Comparison of ENCODE assay signal across 1 cellular context in the genomic region with DNA sequence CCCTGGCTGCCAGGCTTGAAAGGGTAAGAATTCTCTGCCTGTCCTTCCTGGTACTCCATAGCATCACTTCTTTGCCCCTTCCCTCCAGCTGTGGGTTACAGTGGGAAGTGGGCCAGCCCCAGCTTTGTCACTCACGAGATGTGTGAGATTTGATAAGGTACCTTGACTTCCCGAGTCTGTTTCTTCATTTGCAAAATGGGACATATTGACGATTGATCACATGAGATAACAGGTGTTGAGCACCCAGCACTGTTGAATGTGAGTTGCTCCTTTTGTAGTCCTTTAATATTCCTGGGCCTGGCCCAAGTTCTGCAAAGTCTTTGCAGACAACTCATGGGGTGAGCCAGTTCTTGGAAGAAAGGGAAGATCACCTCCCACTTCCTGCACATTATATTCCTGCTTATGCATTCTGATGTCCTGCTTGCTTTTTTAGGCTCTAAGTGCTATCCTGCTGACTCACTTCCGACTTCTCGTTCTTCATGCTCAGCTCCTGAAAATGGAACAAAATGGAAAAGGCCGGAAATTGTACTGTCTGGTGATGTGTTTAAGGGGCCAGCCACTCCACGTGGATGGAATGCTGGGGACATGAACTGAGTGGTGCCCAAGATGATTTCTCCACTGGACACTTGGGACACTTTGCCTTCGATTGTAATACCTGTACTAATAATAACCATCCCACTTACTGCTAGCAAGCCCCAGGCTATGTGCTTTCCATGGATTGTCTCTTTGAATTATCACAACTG.
A peak's percentile ranks its signal among the peaks of the same experiment; 100 is the strongest.
TF ChIP-seq lines count a peak whose summit lies in the region.

No MANE protein-coding gene starts in this region.

TF ChIP-seq in K562, 482 proteins besides CTCF, POLR2A, EP300 and RAD21 (continued from another document and continues in another):
- TF ChIP-seq BHLHE40 (IDR thresholded peaks at IDR 0.05; ENCODE audit: low read length) (no peak; the same call in 1 of the 2 replicates), POLR2H (tag; IDR thresholded peaks at IDR 0.05; ENCODE audit: low read depth) (peak; percentile 62; the same call in 1 of the 2 replicates), ZNF274 (IDR thresholded peaks at IDR 0.05; ENCODE audit: borderline replicate concordance, low read depth, low read length) (no peak), NR1H2 (CRISPR knock-in tag; IDR thresholded peaks at IDR 0.05) (no peak), NONO (IDR thresholded peaks at IDR 0.05; ENCODE audit: low read depth in 2 of 2, low read length in 1 of 2) (no peak; a peak in 1 of 4 replicates), SREBF2 (CRISPR knock-in tag; IDR thresholded peaks at IDR 0.05) (no peak), FOXK1 (CRISPR knock-in tag; IDR thresholded peaks at IDR 0.05; ENCODE audit: borderline replicate concordance) (no peak), SP1 (CRISPR knock-in tag; IDR thresholded peaks at IDR 0.05) (no peak), HIVEP1 (CRISPR knock-in tag; IDR thresholded peaks at IDR 0.05) (no peak), CHAMP1 (IDR thresholded peaks at IDR 0.05) (no peak), TCF7 (IDR thresholded peaks at IDR 0.05; ENCODE audit: borderline replicate concordance) (no peak), BCOR (IDR thresholded peaks at IDR 0.05) (no peak), ZNF134 (CRISPR knock-in tag; conservative IDR thresholded peaks at IDR 0.05) (no peak), SMAD3 (CRISPR knock-in tag; conservative IDR thresholded peaks at IDR 0.05) (0 out of 2 replicates have a peak, but pooled peaks have one; percentile 16), ILK (tag; IDR thresholded peaks at IDR 0.05; ENCODE audit: borderline replicate concordance, low read depth) (no peak), CHCHD3 (CRISPR knock-in tag; IDR thresholded peaks at IDR 0.05) (no peak), ZNF740 (CRISPR knock-in tag; IDR thresholded peaks at IDR 0.05) (no peak), ZNF740 (tag; IDR thresholded peaks at IDR 0.05) (no peak), POLR3A (IDR thresholded peaks at IDR 0.05; ENCODE audit: borderline replicate concordance, extremely low read depth, insufficient read depth, insufficient read length) (no peak), PTBP1 (IDR thresholded peaks at IDR 0.05; ENCODE audit: low read depth, low read length) (no peak), ZBTB9 (CRISPR knock-in tag; IDR thresholded peaks at IDR 0.05) (no peak), IRF1 (CRISPR knock-in tag; IDR thresholded peaks at IDR 0.05; ENCODE audit: borderline replicate concordance) (no peak), ZNF583 (CRISPR knock-in tag; IDR thresholded peaks at IDR 0.05) (no peak), U2AF1 (optimal IDR thresholded peaks at IDR 0.05; ENCODE audit: low read depth, low read length) (no peak), CBFB (CRISPR knock-in tag; IDR thresholded peaks at IDR 0.05) (no peak), ZNF124 (CRISPR knock-in tag; IDR thresholded peaks at IDR 0.05) (no peak), MBD1 (CRISPR knock-in tag; IDR thresholded peaks at IDR 0.05) (no peak), CEBPG (CRISPR knock-in tag; IDR thresholded peaks at IDR 0.05) (no peak), CEBPG (tag; conservative IDR thresholded peaks at IDR 0.05 in 1 of 2, IDR thresholded peaks at IDR 0.05 in 1 of 2) (no peak), ZNF384 (IDR thresholded peaks at IDR 0.05; ENCODE audit: low read depth, low read length) (no peak), TCFL5 (CRISPR knock-in tag; conservative IDR thresholded peaks at IDR 0.05) (no peak), REST (CRISPR knock-in tag; IDR thresholded peaks at IDR 0.05; ENCODE audit: low read depth) (no peak), TCF3 (CRISPR knock-in tag; IDR thresholded peaks at IDR 0.05) (no peak; the same call in 1 of the 2 replicates), XRCC5 (IDR thresholded peaks at IDR 0.05; ENCODE audit: low read depth, low read length) (no peak), ZNF121 (CRISPR knock-in tag; conservative IDR thresholded peaks at IDR 0.05) (no peak), PTTG1 (tag; IDR thresholded peaks at IDR 0.05; ENCODE audit: low read depth) (no peak), NFE2 (IDR thresholded peaks at IDR 0.05; ENCODE audit: low read depth) (peak; percentile 97), TAF9B (IDR thresholded peaks at IDR 0.05; ENCODE audit: partially characterized antibody) (peak; percentile 57), RBBP5 (IDR thresholded peaks at IDR 0.05; ENCODE audit: borderline replicate concordance, insufficient read depth, low read length, poor library complexity, severe bottlenecking) (no peak), MXI1 (IDR thresholded peaks at IDR 0.05; ENCODE audit: low read depth, low read length) (no peak)
- TF ChIP-seq, protein P1, sequence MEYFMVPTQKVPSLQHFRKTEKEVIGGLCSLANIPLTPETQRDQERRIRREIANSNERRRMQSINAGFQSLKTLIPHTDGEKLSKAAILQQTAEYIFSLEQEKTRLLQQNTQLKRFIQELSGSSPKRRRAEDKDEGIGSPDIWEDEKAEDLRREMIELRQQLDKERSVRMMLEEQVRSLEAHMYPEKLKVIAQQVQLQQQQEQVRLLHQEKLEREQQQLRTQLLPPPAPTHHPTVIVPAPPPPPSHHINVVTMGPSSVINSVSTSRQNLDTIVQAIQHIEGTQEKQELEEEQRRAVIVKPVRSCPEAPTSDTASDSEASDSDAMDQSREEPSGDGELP (CRISPR knock-in tag; IDR thresholded peaks at IDR 0.05; ENCODE audit: borderline replicate concordance) = no peak
- TF ChIP-seq, protein P2, sequence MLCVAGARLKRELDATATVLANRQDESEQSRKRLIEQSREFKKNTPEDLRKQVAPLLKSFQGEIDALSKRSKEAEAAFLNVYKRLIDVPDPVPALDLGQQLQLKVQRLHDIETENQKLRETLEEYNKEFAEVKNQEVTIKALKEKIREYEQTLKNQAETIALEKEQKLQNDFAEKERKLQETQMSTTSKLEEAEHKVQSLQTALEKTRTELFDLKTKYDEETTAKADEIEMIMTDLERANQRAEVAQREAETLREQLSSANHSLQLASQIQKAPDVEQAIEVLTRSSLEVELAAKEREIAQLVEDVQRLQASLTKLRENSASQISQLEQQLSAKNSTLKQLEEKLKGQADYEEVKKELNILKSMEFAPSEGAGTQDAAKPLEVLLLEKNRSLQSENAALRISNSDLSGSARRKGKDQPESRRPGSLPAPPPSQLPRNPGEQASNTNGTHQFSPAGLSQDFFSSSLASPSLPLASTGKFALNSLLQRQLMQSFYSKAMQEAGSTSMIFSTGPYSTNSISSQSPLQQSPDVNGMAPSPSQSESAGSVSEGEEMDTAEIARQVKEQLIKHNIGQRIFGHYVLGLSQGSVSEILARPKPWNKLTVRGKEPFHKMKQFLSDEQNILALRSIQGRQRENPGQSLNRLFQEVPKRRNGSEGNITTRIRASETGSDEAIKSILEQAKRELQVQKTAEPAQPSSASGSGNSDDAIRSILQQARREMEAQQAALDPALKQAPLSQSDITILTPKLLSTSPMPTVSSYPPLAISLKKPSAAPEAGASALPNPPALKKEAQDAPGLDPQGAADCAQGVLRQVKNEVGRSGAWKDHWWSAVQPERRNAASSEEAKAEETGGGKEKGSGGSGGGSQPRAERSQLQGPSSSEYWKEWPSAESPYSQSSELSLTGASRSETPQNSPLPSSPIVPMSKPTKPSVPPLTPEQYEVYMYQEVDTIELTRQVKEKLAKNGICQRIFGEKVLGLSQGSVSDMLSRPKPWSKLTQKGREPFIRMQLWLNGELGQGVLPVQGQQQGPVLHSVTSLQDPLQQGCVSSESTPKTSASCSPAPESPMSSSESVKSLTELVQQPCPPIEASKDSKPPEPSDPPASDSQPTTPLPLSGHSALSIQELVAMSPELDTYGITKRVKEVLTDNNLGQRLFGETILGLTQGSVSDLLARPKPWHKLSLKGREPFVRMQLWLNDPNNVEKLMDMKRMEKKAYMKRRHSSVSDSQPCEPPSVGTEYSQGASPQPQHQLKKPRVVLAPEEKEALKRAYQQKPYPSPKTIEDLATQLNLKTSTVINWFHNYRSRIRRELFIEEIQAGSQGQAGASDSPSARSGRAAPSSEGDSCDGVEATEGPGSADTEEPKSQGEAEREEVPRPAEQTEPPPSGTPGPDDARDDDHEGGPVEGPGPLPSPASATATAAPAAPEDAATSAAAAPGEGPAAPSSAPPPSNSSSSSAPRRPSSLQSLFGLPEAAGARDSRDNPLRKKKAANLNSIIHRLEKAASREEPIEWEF (CRISPR knock-in tag; IDR thresholded peaks at IDR 0.05) = no peak
- TF ChIP-seq, protein P3, sequence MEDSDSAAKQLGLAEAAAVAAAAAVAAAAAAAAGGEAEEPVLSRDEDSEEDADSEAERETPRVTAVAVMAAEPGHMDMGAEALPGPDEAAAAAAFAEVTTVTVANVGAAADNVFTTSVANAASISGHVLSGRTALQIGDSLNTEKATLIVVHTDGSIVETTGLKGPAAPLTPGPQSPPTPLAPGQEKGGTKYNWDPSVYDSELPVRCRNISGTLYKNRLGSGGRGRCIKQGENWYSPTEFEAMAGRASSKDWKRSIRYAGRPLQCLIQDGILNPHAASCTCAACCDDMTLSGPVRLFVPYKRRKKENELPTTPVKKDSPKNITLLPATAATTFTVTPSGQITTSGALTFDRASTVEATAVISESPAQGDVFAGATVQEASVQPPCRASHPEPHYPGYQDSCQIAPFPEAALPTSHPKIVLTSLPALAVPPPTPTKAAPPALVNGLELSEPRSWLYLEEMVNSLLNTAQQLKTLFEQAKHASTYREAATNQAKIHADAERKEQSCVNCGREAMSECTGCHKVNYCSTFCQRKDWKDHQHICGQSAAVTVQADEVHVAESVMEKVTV (CRISPR knock-in tag; IDR thresholded peaks at IDR 0.05) = no peak
